In genomic region chr11:86463120-86463519, GRCh38 we compare ENCODE assay signal across 17 cellular contexts.
DNase-seq lines count a peak whose midpoint lies in the region; FAIRE-seq and TF ChIP-seq lines count a peak whose summit lies in the region.
"Had no signal": no experiment of that assay in that cellular context is flagged by ENCODE, and none has a peak within 500 bp of the region (broad histone marks: within the 10 kb centered on the region; RNA-seq: fewer than 3 reads in every experiment).

No MANE protein-coding gene starts in this region.

- H4K20me1 ChIP-seq in BLaER1 treated with 17β-estradiol and CSF1 and Interleukin-3, amounts not matched to agents 10 nM and 100 nM: no peaks in the 10 kb centered on the region
- H4K20me1 ChIP-seq in neural progenitor cell (ENCODE audit: low read depth): no peaks in the 10 kb centered on the region

- H3K4me1 ChIP-seq in BLaER1 treated with 17β-estradiol and CSF1 and Interleukin-3, amounts not matched to agents 10 nM and 100 nM: peaks cover 13 to 29% (median 21%) of the 10 kb centered on the region in 10 experiments
- H3K4me1 ChIP-seq in neural progenitor cell: peaks cover 5% of the 10 kb centered on the region
- H3K4me1 ChIP-seq: Peyer's patch had no signal

- FAIRE-seq in urothelium cell line (lab: Jason Lieb, UNC): no peak
- FAIRE-seq: GM12892 had no signal

- peak overlapping the region in 6 of 11 experiments; percentile 2 to 34 (median 12); a peak in 4 of 22 replicates for H3K4me2 ChIP-seq in BLaER1 treated with 17β-estradiol and CSF1 and Interleukin-3, amounts not matched to agents 10 nM and 100 nM
- H3K4me2 ChIP-seq in neural progenitor cell: no peak overlapping the region
- H3K4me2 ChIP-seq: GM23338, SK-N-SH had no signal

- H3K79me2 ChIP-seq in neural progenitor cell (ENCODE audit: low read depth): no peaks in the 10 kb centered on the region

- no peaks in the 10 kb centered on the region for H3K4me1 Mint-ChIP-seq in activated naive CD4-positive, alpha-beta T cell treated with anti-CD3 and anti-CD28 coated beads for 36 hours (ENCODE audit: low read depth)
- H3K4me1 Mint-ChIP-seq in neural progenitor cell: peaks cover 14% of the 10 kb centered on the region

- no peaks in the 10 kb centered on the region for H3K9me3 Mint-ChIP-seq in activated naive CD4-positive, alpha-beta T cell treated with anti-CD3 and anti-CD28 coated beads for 36 hours
- no peaks in the 10 kb centered on the region for H3K9me3 Mint-ChIP-seq in neural progenitor cell
- H3K9me3 Mint-ChIP-seq: GM23338 had no signal

- peak; percentile 37 for DNase-seq in HPDE6-E6E7 (ENCODE audit: extremely low spot score)
- peak; percentile 66 for DNase-seq in dermis blood vessel endothelial cell
- DNase-seq in lung microvascular endothelial cell (ENCODE audit: low read depth in 2 of 2): peak; percentile 29 to 40
- DNase-seq in activated naive CD4-positive, alpha-beta T cell treated with anti-CD3 and anti-CD28 coated beads for 36 hours: no peak
- DNase-seq in urothelium cell line (ENCODE audit: low spot score): no peak
- no peak for DNase-seq in neural progenitor cell (ENCODE audit: low spot score)
- DNase-seq: Caco-2, DMS153, Kasumi-1, NCI-H187 treated with DMSO at 0.1 percent for 48 hours, NCI-H2171 treated with DMSO at 0.1 percent for 48 hours, NCI-H510A treated with DMSO at 0.1 percent for 48 hours, Peyer's patch, SK-N-SH had no signal

- H3K9me3 ChIP-seq in BLaER1 treated with 17β-estradiol and CSF1 and Interleukin-3, amounts not matched to agents 10 nM and 100 nM (replicated peaks in 1 of 11): no peaks in the 10 kb centered on the region
- no peaks in the 10 kb centered on the region for H3K9me3 ChIP-seq in neural progenitor cell (ENCODE audit: low read depth)
- H3K9me3 ChIP-seq: Caco-2, Peyer's patch, SK-N-SH had no signal

- TF ChIP-seq CTCF in neural progenitor cell (IDR thresholded peaks at IDR 0.05): no peak

- H3K27me3 ChIP-seq in BLaER1 treated with 17β-estradiol and CSF1 and Interleukin-3, amounts not matched to agents 10 nM and 100 nM: no peaks in the 10 kb centered on the region
- H3K27me3 ChIP-seq in neural progenitor cell: no peaks in the 10 kb centered on the region
- H3K27me3 ChIP-seq: Peyer's patch had no signal

- no peak overlapping the region for H3K9ac ChIP-seq in BLaER1 treated with 17β-estradiol and CSF1 and Interleukin-3, amounts not matched to agents 10 nM and 100 nM
- no peak overlapping the region for H3K9ac ChIP-seq in neural progenitor cell
- H3K9ac ChIP-seq: SK-N-SH had no signal

- no peaks in the 10 kb centered on the region for H3K36me3 Mint-ChIP-seq in activated naive CD4-positive, alpha-beta T cell treated with anti-CD3 and anti-CD28 coated beads for 36 hours (ENCODE audit: low read depth)
- peaks cover 3% of the 10 kb centered on the region for H3K36me3 Mint-ChIP-seq in neural progenitor cell

- H3K36me3 ChIP-seq in BLaER1 treated with 17β-estradiol and CSF1 and Interleukin-3, amounts not matched to agents 10 nM and 100 nM: no peaks in the 10 kb centered on the region
- H3K36me3 ChIP-seq in neural progenitor cell: no peaks in the 10 kb centered on the region
- H3K36me3 ChIP-seq: Peyer's patch had no signal

- H3K27ac Mint-ChIP-seq in activated naive CD4-positive, alpha-beta T cell treated with anti-CD3 and anti-CD28 coated beads for 36 hours: no peak overlapping the region
- no peak overlapping the region for H3K27ac Mint-ChIP-seq in neural progenitor cell

- no peak overlapping the region for H3K4me3 ChIP-seq in BLaER1 treated with 17β-estradiol and CSF1 and Interleukin-3, amounts not matched to agents 10 nM and 100 nM
- no peak overlapping the region for H3K4me3 ChIP-seq in neural progenitor cell
- H3K4me3 ChIP-seq: GM23338, Peyer's patch had no signal

- H3K4me3 Mint-ChIP-seq in activated naive CD4-positive, alpha-beta T cell treated with anti-CD3 and anti-CD28 coated beads for 36 hours: no peak overlapping the region
- H3K4me3 Mint-ChIP-seq in neural progenitor cell: no peak overlapping the region
- H3K4me3 Mint-ChIP-seq: GM23338 had no signal

- H3K27ac ChIP-seq in BLaER1 treated with 17β-estradiol and CSF1 and Interleukin-3, amounts not matched to agents 10 nM and 100 nM: no peak overlapping the region
- no peak overlapping the region for H3K27ac ChIP-seq in neural progenitor cell
- H3K27ac ChIP-seq: Peyer's patch had no signal

- H3K27me3 Mint-ChIP-seq in activated naive CD4-positive, alpha-beta T cell treated with anti-CD3 and anti-CD28 coated beads for 36 hours (ENCODE audit: low read depth): no peaks in the 10 kb centered on the region
- H3K27me3 Mint-ChIP-seq in neural progenitor cell (ENCODE audit: insufficient read depth, low read depth): peaks cover 2% of the 10 kb centered on the region

- H2AFZ ChIP-seq in neural progenitor cell (replicated peaks): no peak overlapping the region
- H2AFZ ChIP-seq: GM23338 had no signal

- CTCF ChIA-PET in activated naive CD4-positive, alpha-beta T cell treated with anti-CD3 and anti-CD28 coated beads for 36 hours (lab: Charles Lee): interaction anchor here (3.1 kb wide), 1 partner anchor 145 kb away, joined by 8 read pairs; no protein-coding TSS in a partner anchor

- H3F3A ChIP-seq in neural progenitor cell (ENCODE audit: low read depth): no peaks in the 10 kb centered on the region

- intact Hi-C loops in activated naive CD4-positive, alpha-beta T cell treated with anti-CD3 and anti-CD28 coated beads for 36 hours (cut with micrococcal nuclease): no loop called here

Comparison
In these comparisons a context has a peak if more than half of its experiments do, and no peak if none do; other contexts are left out.
1. DNase-seq: peak in HPDE6-E6E7 (single experiment), dermis blood vessel endothelial cell (single experiment) and lung microvascular endothelial cell (2 of 2); none in activated naive CD4-positive, alpha-beta T cell treated with anti-CD3 and anti-CD28 coated beads for 36 hours (single experiment), urothelium cell line (single experiment) and neural progenitor cell (single experiment).